Comparison of ENCODE assay signal across 9 cellular contexts in genomic region chr14:91388551-91388975, GRCh38. TPM values are rescaled to one million over a fixed set of nuclear protein-coding genes. Genes with fewer than 3 reads are reported as not detected.
DNase-seq lines count a peak whose midpoint lies in the region; ATAC-seq, FAIRE-seq and TF ChIP-seq lines count a peak whose summit lies in the region.
"Had no signal": no experiment of that assay in that cellular context is flagged by ENCODE, and none has a peak within 500 bp of the region (broad histone marks: within the 10 kb centered on the region; RNA-seq: fewer than 3 reads in every experiment).

No MANE protein-coding gene starts in this region.

- H3K9me3 ChIP-seq in small intestine (ENCODE audit: control insufficient read depth, low read depth), result no peaks in the 10 kb centered on the region
- H3K9me3 ChIP-seq in vagina, result no peaks in the 10 kb centered on the region

- 67 to 85% (median 74%) methylated on average over 13 of the region's 13 CpGs for WGBS in small intestine, 3 donors

- intact Hi-C loops in dorsolateral prefrontal cortex (cut with DNase I) (no loop called here), vagina (cut with DNase I) (loop anchor here (10.0 kb wide), 1 partner anchor 1966 kb away; no protein-coding TSS in a partner anchor)

- FAIRE-seq in small intestine (lab: Jason Lieb, UNC), result no peak
- FAIRE-seq: K562 had no signal

- H3K4me3 ChIP-seq in small intestine (ENCODE audit: low read depth in 1 of 2, low read length in 2 of 2) (no peak overlapping the region), dorsolateral prefrontal cortex (no peak overlapping the region), vagina (no peak overlapping the region)
- H3K4me3 ChIP-seq: K562 had no signal

- H3K27me3 ChIP-seq in small intestine (ENCODE audit: control insufficient read depth in 2 of 2, insufficient read depth in 2 of 2, low read length in 2 of 2) (no peaks in the 10 kb centered on the region), dorsolateral prefrontal cortex (no peaks in the 10 kb centered on the region), vagina (no peaks in the 10 kb centered on the region)

- peak overlapping the region; percentile 33 to 81 for H3K27ac ChIP-seq in small intestine (ENCODE audit: low read depth in 1 of 2, low read length in 1 of 2)
- no peak overlapping the region for H3K27ac ChIP-seq in dorsolateral prefrontal cortex
- no peak overlapping the region for H3K27ac ChIP-seq in vagina

- H3K36me3 ChIP-seq in small intestine (ENCODE audit: control insufficient read depth in 2 of 2, insufficient read depth in 2 of 2, low read length in 2 of 2) (no peaks in the 10 kb centered on the region), vagina (no peaks in the 10 kb centered on the region)

- no peak for TF ChIP-seq POLR2A in vagina (IDR thresholded peaks at IDR 0.05)

- TF ChIP-seq CTCF in dorsolateral prefrontal cortex (IDR thresholded peaks at IDR 0.05 in 54 of 56, conservative IDR thresholded peaks at IDR 0.05 in 2 of 56; ENCODE audit: low read depth in 1 of 56, partially characterized antibody in 56 of 56) (no peak), vagina (IDR thresholded peaks at IDR 0.05) (no peak)

- peak; percentile 51 for DNase-seq in activated naive CD4-positive, alpha-beta T cell treated with anti-CD3 and anti-CD28 coated beads, Interleukin-2, amount 50 U/mL, for 16 hours
- DNase-seq in small intestine (no peak), dorsolateral prefrontal cortex (no peak), SKM-1 treated with dmso at 0.1 percent for 144 hours (lab: John Stamatoyannopoulos, UW; ENCODE audit: unreplicated experiment) (no peak), vagina (ENCODE audit: extremely low spot score in 2 of 2) (no peak), NK-92 (lab: John Stamatoyannopoulos, UW; ENCODE audit: unreplicated experiment) (no peak)

- ATAC-seq in GM19395 (IDR thresholded peaks at IDR 0.05; ENCODE audit: unreplicated experiment), result peak; percentile 65
- ATAC-seq in HG03460 (IDR thresholded peaks at IDR 0.05; ENCODE audit: unreplicated experiment), result peak; percentile 63
- ATAC-seq: K562 had no signal

- H3K4me1 ChIP-seq in small intestine (ENCODE audit: control insufficient read depth in 2 of 2, insufficient read depth in 1 of 2, low read depth in 1 of 2, low read length in 1 of 2) (peaks cover 3 to 6% of the 10 kb centered on the region in 2 donors), vagina (peaks cover 34% of the 10 kb centered on the region)

RNA-seq across cellular contexts. Expression of gene CCDC88C, which starts 29.1 kb away (rescaled TPM):
- 10 to 100 TPM; 13.2 to 20.5 (median 16.1) TPM for polyA plus RNA-seq in small intestine
- total RNA-seq in dorsolateral prefrontal cortex (10 to 100 TPM in 48 of 120 experiments, 1 to 10 TPM in 72; 2.3 to 20.5 (median 9.2) TPM), vagina (42.2 TPM)

Comparison
In these comparisons a context has a peak if more than half of its experiments do, and no peak if none do; other contexts are left out.
1. H3K27ac ChIP-seq: peak in small intestine (2 of 2); none in dorsolateral prefrontal cortex (0 of 59) and vagina (single experiment).